In genomic region chr9:77402286-77402685, GRCh38 we compare ENCODE assay signal across 14 cellular contexts.
"Had no signal": no experiment of that assay in that cellular context is flagged by ENCODE, and none has a peak within 500 bp of the region (broad histone marks: within the 10 kb centered on the region; RNA-seq: fewer than 3 reads in every experiment).

No MANE protein-coding gene starts in this region.

- H3K4me1 ChIP-seq: colonic mucosa, transverse colon had no signal

- H3K9me3 ChIP-seq: colonic mucosa, transverse colon had no signal

- H3K27ac ChIP-seq: colonic mucosa, transverse colon had no signal

- ATAC-seq: activated CD8-positive, alpha-beta memory T cell treated with anti-CD3 and anti-CD28 coated beads, Interleukin-2, amount 10 ng/mL, durations not matched to agents 7 days and 5 days; activated T-cell treated with anti-CD3 and anti-CD28 coated beads, Interleukin-2, amount 50 U/mL, for 4 hours; natural killer cell treated with Interleukin-12 subunit alpha and Interleukin-12 subunit beta and Interleukin-15 and Interleukin-18, amount 100 ng/mL, for 72 hours; right cardiac atrium; stimulated activated naive B cell treated with anti-CD40 and anti-IgM and Interleukin-4, amounts not matched to agents 10 μg/mL and 1 μg/mL and 100 μg/mL, for 72 hours had no signal

- H3K36me3 ChIP-seq: colonic mucosa had no signal

- H3K4me3 ChIP-seq: colonic mucosa, transverse colon had no signal

- DNase-seq: activated CD4-positive, alpha-beta T cell treated with anti-CD3 and anti-CD28 coated beads, Interleukin-2, amount 50 U/mL, for 48 hours; activated CD4-positive, CD25-positive, alpha-beta regulatory T cell treated with anti-CD3 and anti-CD28 coated beads, Interleukin-2, amount 50 U/mL, for 72 hours; activated CD8-positive, alpha-beta memory T cell treated with anti-CD3 and anti-CD28 coated beads, Interleukin-2, amount 10 ng/mL, durations not matched to agents 7 days and 5 days; activated gamma-delta T cell; activated T-cell treated with anti-CD3 and anti-CD28 coated beads, Interleukin-2, amount 50 U/mL, for 4 hours; colonic mucosa; mammary epithelial cell; nucleus accumbens; right cardiac atrium; stimulated activated naive B cell treated with anti-CD40 and anti-IgM and Interleukin-4, amounts not matched to agents 10 μg/mL and 1 μg/mL and 100 μg/mL, for 72 hours; substantia nigra; SW 1271; transverse colon had no signal

- H3K27me3 ChIP-seq: colonic mucosa, transverse colon had no signal
